Comparison of ENCODE assay signal across 21 cellular contexts in the genomic region with DNA sequence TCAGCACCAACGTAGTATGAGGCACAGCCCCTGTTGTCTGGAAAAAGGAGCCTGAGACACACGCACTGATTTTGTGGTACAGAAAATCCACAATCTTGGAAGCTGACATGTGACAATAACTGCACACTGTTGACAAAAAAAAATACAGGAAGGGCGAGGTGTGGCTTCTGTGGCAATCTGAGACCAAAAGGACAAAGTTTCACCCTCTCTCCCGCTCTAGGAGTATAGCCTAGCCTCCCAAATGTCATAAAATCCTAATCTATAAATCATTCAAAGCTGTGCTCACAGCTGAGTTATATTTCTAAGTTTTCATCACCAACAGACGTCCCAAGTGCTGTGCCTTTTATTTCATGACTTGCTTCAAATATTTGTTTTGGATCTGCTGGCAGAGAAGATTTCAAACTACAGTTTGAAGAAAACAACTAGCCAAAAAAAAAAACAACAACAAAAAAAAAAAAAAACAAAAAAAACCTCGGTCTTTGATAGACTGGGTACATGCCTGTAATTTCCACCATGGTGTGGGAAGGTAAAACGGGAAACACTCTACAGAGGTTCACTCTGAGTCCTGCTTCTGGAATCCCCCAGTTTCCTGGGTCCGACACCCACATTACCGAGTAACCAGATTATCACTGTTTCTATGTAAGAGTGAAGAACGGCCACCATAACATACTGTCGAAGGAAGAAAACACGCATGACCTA.
DNase-seq lines count a peak whose midpoint lies in the region; ATAC-seq and TF ChIP-seq lines count a peak whose summit lies in the region.
"Had no signal": no experiment of that assay in that cellular context is flagged by ENCODE, and none has a peak within 500 bp of the region (broad histone marks: within the 10 kb centered on the region; RNA-seq: fewer than 3 reads in every experiment).

No MANE protein-coding gene starts in this region.

- peak overlapping the region; percentile 17 for H3K4me3 ChIP-seq in parathyroid adenoma (ENCODE audit: low read depth, low read length)
- H3K4me3 ChIP-seq: thoracic aorta had no signal

- TF ChIP-seq CTCF in parathyroid adenoma (IDR thresholded peaks at IDR 0.05) = no peak
- no peak for TF ChIP-seq CTCF in GM20000 (IDR thresholded peaks at IDR 0.05; ENCODE audit: extremely low read depth, missing control alignments)

- H3K9me3 ChIP-seq in parathyroid adenoma (ENCODE audit: control insufficient read depth, low read length) = no peaks in the 10 kb centered on the region
- H3K9me3 ChIP-seq: thoracic aorta had no signal

- peak overlapping the region; percentile 66 for H3K4me2 ChIP-seq in parathyroid adenoma (ENCODE audit: low read length)

- no peak overlapping the region for H3K9ac ChIP-seq in parathyroid adenoma

- H3K36me3 ChIP-seq in parathyroid adenoma (ENCODE audit: control insufficient read depth, insufficient read depth, low read length) = no peaks in the 10 kb centered on the region
- H3K36me3 ChIP-seq: thoracic aorta had no signal

- peak overlapping the region; percentile 94 for H3K27ac ChIP-seq in parathyroid adenoma
- H3K27ac ChIP-seq: thoracic aorta had no signal

- ATAC-seq in left cardiac atrium (peak; percentile 38), GM19397 (IDR thresholded peaks at IDR 0.05; ENCODE audit: unreplicated experiment) (no peak)
- ATAC-seq: natural killer cell, T-helper 17 cell had no signal

- H3K27me3 ChIP-seq in parathyroid adenoma (ENCODE audit: control insufficient read depth, insufficient read depth, low read length) = no peaks in the 10 kb centered on the region

- intact Hi-C loops in left cardiac atrium (cut with DNase I) = no loop called here

- peaks cover 69% of the 10 kb centered on the region for H3K4me1 ChIP-seq in parathyroid adenoma

- peak overlapping the region; percentile 69 for H2AFZ ChIP-seq in parathyroid adenoma

- DNase-seq in NCI-H69 (lab: John Stamatoyannopoulos, UW) = peak; percentile 6
- DNase-seq in left cardiac atrium = no peak
- DNase-seq in activated CD8-positive, alpha-beta memory T cell treated with anti-CD3 and anti-CD28 coated beads, Interleukin-2, amount 50 U/mL, for 48 hours = no peak
- DNase-seq in NK-92 treated with Interleukin-12 subunit alpha and Interleukin-12 subunit beta, amount 100 ng/mL, for 24 hours (lab: John Stamatoyannopoulos, UW) = no peak
- DNase-seq in GM20000 (ENCODE audit: low spot score) = no peak
- DNase-seq: activated CD4-positive, alpha-beta T cell treated with anti-CD3 and anti-CD28 coated beads, Interleukin-2, amount 50 U/mL, for 48 hours; activated naive CD4-positive, alpha-beta T cell treated with anti-CD3 and anti-CD28 coated beads, Interleukin-2, amount 10 ng/mL, durations not matched to agents 7 days and 5 days; DMS79 treated with DMSO at 0.1 percent for 48 hours; immature natural killer cell; Kasumi-1; mesendoderm; natural killer cell; NCI-H1417 treated with DMSO at 0.1 percent for 48 hours; NCI-H524 treated with DMSO at 0.1 percent for 48 hours; OCI-M1; posterior cingulate gyrus; SIG-M5; T-helper 17 cell had no signal

- no peaks in the 10 kb centered on the region for H3K79me2 ChIP-seq in parathyroid adenoma
